ENCODE assay signal across 36 cellular contexts in the genomic region with DNA sequence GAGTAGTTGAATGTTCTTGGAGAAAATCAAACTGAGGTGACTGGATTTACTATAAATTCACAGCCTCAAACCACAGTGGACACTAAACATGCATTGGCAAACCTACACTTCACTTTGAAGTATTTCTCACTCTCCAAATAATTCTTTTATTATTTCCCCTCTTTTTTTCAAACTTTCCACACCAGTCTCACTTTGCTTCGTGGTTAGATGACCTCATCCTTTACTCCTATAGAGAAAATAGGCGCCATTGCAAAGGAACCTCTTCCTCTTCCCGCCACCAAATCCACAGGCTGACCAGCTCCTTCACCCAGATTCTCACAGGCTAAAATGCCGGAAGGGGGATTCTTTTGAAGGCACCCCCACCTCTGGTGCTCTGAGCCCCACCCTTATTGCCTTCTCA. TPM values are rescaled to one million over a fixed set of nuclear protein-coding genes. Genes with fewer than 3 reads are reported as not detected.
"Had no signal": no experiment of that assay in that cellular context is flagged by ENCODE, and none has a peak within 500 bp of the region (broad histone marks: within the 10 kb centered on the region; RNA-seq: fewer than 3 reads in every experiment).

No MANE protein-coding gene starts in this region.

- H3K4me1 ChIP-seq: adrenal gland, body of pancreas, colonic mucosa, esophagus squamous epithelium, gastroesophageal sphincter had no signal

- ATAC-seq: activated CD4-positive, alpha-beta T cell treated with anti-CD3 and anti-CD28 coated beads for 36 hours; activated CD8-positive, alpha-beta memory T cell treated with anti-CD3 and anti-CD28 coated beads, Interleukin-2, amount 10 ng/mL, durations not matched to agents 7 days and 5 days; activated CD8-positive, alpha-beta T cell treated with anti-CD3 and anti-CD28 coated beads, Interleukin-2, amount 10 ng/mL, durations not matched to agents 7 days and 5 days; activated naive CD8-positive, alpha-beta T cell treated with anti-CD3 and anti-CD28 coated beads, Interleukin-2, amount 50 U/mL, for 24 hours; body of pancreas; gastroesophageal sphincter had no signal

- H3K36me3 ChIP-seq: adrenal gland, colonic mucosa, esophagus squamous epithelium, gastroesophageal sphincter had no signal

- H3K27me3 ChIP-seq: adrenal gland, body of pancreas, colonic mucosa had no signal

- DNase-seq: activated CD4-positive, alpha-beta memory T cell treated with anti-CD3 and anti-CD28 coated beads for 36 hours; activated CD4-positive, alpha-beta T cell treated with anti-CD3 and anti-CD28 coated beads for 36 hours; activated CD4-positive, alpha-beta T cell treated with anti-CD3 and anti-CD28 coated beads, Interleukin-2, amount 10 ng/mL, durations not matched to agents 24 days and 14 days; activated CD4-positive, CD25-positive, alpha-beta regulatory T cell; activated CD4-positive, CD25-positive, alpha-beta regulatory T cell treated with anti-CD3 and anti-CD28 coated beads, Interleukin-2, amount 50 U/mL, for 72 hours; activated CD8-positive, alpha-beta memory T cell treated with anti-CD3 and anti-CD28 coated beads, Interleukin-2, amount 10 ng/mL, durations not matched to agents 7 days and 5 days; activated CD8-positive, alpha-beta memory T cell treated with anti-CD3 and anti-CD28 coated beads, Interleukin-2, amount 50 U/mL, for 4 hours; activated CD8-positive, alpha-beta T cell treated with anti-CD3 and anti-CD28 coated beads, Interleukin-2, amount 10 ng/mL, durations not matched to agents 7 days and 5 days; activated effector memory CD4-positive, alpha-beta T cell treated with anti-CD3 and anti-CD28 coated beads, Interleukin-2, amount 50 U/mL, for 16 hours; activated naive CD4-positive, alpha-beta T cell treated with anti-CD3 and anti-CD28 coated beads for 36 hours; activated naive CD8-positive, alpha-beta T cell treated with anti-CD3 and anti-CD28 coated beads for 36 hours; activated naive CD8-positive, alpha-beta T cell treated with anti-CD3 and anti-CD28 coated beads, Interleukin-2, amount 50 U/mL, for 24 hours; activated T-cell treated with anti-CD3 and anti-CD28 coated beads, Interleukin-2, amount 50 U/mL, for 1 hour; activated T-cell treated with anti-CD3 and anti-CD28 coated beads, Interleukin-2, amount 50 U/mL, for 48 hours; adrenal gland; amygdala; aorta; body of pancreas; caudate nucleus; colonic mucosa; effector CD8-positive, alpha-beta T cell; esophagus squamous epithelium; foreskin melanocyte; head of caudate nucleus; hippocampal formation had no signal

- H3K27ac ChIP-seq: adrenal gland, body of pancreas, colonic mucosa, epithelial cell of prostate, esophagus squamous epithelium, gastroesophageal sphincter had no signal

- H3K9me3 ChIP-seq: adrenal gland, body of pancreas, colonic mucosa, esophagus squamous epithelium, gastroesophageal sphincter had no signal

- FAIRE-seq: endometrium, endothelial cell of umbilical vein had no signal

- H3K4me3 ChIP-seq: adrenal gland, body of pancreas, colonic mucosa, esophagus squamous epithelium, gastroesophageal sphincter had no signal

RNA-seq across cellular contexts. Expression of a gene that starts 33.4 kb away (rescaled TPM):
- total RNA-seq: activated CD4-positive, alpha-beta memory T cell treated with anti-CD3 and anti-CD28 coated beads for 36 hours; activated CD4-positive, alpha-beta T cell treated with anti-CD3 and anti-CD28 coated beads for 36 hours; activated CD4-positive, alpha-beta T cell treated with anti-CD3 and anti-CD28 coated beads, Interleukin-2, amount 10 ng/mL, durations not matched to agents 24 days and 14 days; activated CD8-positive, alpha-beta memory T cell treated with anti-CD3 and anti-CD28 coated beads for 36 hours; activated CD8-positive, alpha-beta memory T cell treated with anti-CD3 and anti-CD28 coated beads, Interleukin-2, amount 10 ng/mL, durations not matched to agents 7 days and 5 days; activated CD8-positive, alpha-beta T cell treated with anti-CD3 and anti-CD28 coated beads, Interleukin-2, amount 10 ng/mL, durations not matched to agents 7 days and 5 days; activated naive CD4-positive, alpha-beta T cell treated with anti-CD3 and anti-CD28 coated beads for 36 hours; activated naive CD8-positive, alpha-beta T cell treated with anti-CD3 and anti-CD28 coated beads for 36 hours; activated T-helper 1 cell treated with anti-CD3 and anti-CD28 coated beads, Interleukin-12 subunit alpha, Interleukin-12 subunit beta, Interleukin-2, Interleukin-4 antibody, amounts not matched to agents 30 ng/mL and 10 ng/mL and 1 ng/mL, durations not matched to agents 14 hours and 24 hours and 36 hours; activated T-helper 2 cell treated with anti-CD3 and anti-CD28 coated beads, Interferon-gamma antibody, Interleukin-2, Interleukin-4, amounts not matched to agents 10 μg/mL and 5 μg/mL and 100 μg/mL, durations not matched to agents 14 hours and 24 hours and 36 hours; aorta; dermis microvascular lymphatic vessel endothelial cell; endothelial cell of umbilical vein; esophagus squamous epithelium; fibroblast of lung; fibroblast of villous mesenchyme; glomerular endothelial cell had no signal
- polyA plus RNA-seq: endothelial cell of umbilical vein, fibroblast of lung had no signal

RNA-seq across cellular contexts. Expression of a gene that starts 51.2 kb away (rescaled TPM):
- total RNA-seq: fibroblast of lung had no signal
- polyA plus RNA-seq: fibroblast of lung had no signal
